ENCODE assay signal across 31 cellular contexts in the genomic region with DNA sequence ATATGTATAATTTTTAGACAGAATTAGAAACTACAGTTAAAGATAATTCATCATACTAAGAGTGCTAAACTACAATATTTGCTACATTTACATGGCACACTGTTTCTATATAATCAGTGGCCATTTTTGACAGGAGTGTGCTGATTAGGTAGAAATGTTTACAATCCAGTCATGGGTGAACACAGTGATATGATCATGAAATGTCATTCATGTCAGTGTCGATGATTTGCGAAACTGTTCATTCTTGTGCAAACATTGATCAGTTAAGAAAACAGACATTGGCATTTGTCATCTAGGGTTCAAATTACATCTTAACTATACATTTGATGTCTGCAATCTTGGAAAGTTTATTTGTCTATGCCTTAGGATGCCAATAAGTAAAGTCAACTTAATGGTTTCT.
"Had no signal": no experiment of that assay in that cellular context is flagged by ENCODE, and none has a peak within 500 bp of the region (broad histone marks: within the 10 kb centered on the region; RNA-seq: fewer than 3 reads in every experiment).

No MANE protein-coding gene starts in this region.

- H3K9me3 ChIP-seq: adrenal gland, body of pancreas, breast epithelium had no signal

- DNase-seq: activated B cell treated with CpG ODN at 0.5 μM for 24 hours; activated CD4-positive, alpha-beta memory T cell treated with anti-CD3 and anti-CD28 coated beads for 36 hours; activated CD4-positive, alpha-beta T cell treated with anti-CD3 and anti-CD28 coated beads for 4 hours; activated CD4-positive, alpha-beta T cell treated with anti-CD3 and anti-CD28 coated beads, Interleukin-2, amount 10 ng/mL, durations not matched to agents 24 days and 14 days; activated CD4-positive, alpha-beta T cell treated with anti-CD3 and anti-CD28 coated beads, Interleukin-2, amount 50 U/mL, for 1 hour; activated CD4-positive, alpha-beta T cell treated with anti-CD3 and anti-CD28 coated beads, Interleukin-2, amount 50 U/mL, for 4 hours; activated CD4-positive, CD25-positive, alpha-beta regulatory T cell treated with anti-CD3 and anti-CD28 coated beads, Interleukin-2, amount 50 U/mL, for 72 hours; activated CD8-positive, alpha-beta memory T cell treated with anti-CD3 and anti-CD28 coated beads, Interleukin-2, amount 50 U/mL, for 4 hours; activated CD8-positive, alpha-beta T cell treated with anti-CD3 and anti-CD28 coated beads for 36 hours; activated effector memory CD4-positive, alpha-beta T cell treated with anti-CD3 and anti-CD28 coated beads, Interleukin-2, amount 50 U/mL, for 16 hours; activated gamma-delta T cell treated with Interleukin-2 at 50 U/mL for 16 hours; activated naive CD4-positive, alpha-beta T cell; activated naive CD4-positive, alpha-beta T cell treated with anti-CD3 and anti-CD28 coated beads for 36 hours; activated naive CD4-positive, alpha-beta T cell treated with anti-CD3 and anti-CD28 coated beads, Interleukin-2, amount 50 U/mL, for 16 hours; activated naive CD8-positive, alpha-beta T cell treated with anti-CD3 and anti-CD28 coated beads for 36 hours; activated T-cell treated with anti-CD3 and anti-CD28 coated beads for 4 hours; activated T-cell treated with anti-CD3 and anti-CD28 coated beads, Interleukin-2, amount 50 U/mL, for 1 hour; activated T-cell treated with anti-CD3 and anti-CD28 coated beads, Interleukin-2, amount 50 U/mL, for 4 hours; activated T-cell treated with anti-CD3 and anti-CD28 coated beads, Interleukin-2, amount 50 U/mL, for 72 hours; adrenal gland; amniotic stem cell; aorta; body of pancreas; brain microvascular endothelial cell; central memory CD4-positive, alpha-beta T cell; T-helper 2 cell; T-helper 9 cell had no signal

- FAIRE-seq: astrocyte, TTC549 had no signal

- H3K4me3 ChIP-seq: adrenal gland, body of pancreas, breast epithelium had no signal

- H3K4me1 ChIP-seq: adrenal gland, body of pancreas, breast epithelium had no signal

- H3K27me3 ChIP-seq: adrenal gland, body of pancreas, brain microvascular endothelial cell, breast epithelium had no signal

- H3K27ac ChIP-seq: adrenal gland, body of pancreas, brain microvascular endothelial cell, breast epithelium, VCaP had no signal

- H3K36me3 ChIP-seq: adrenal gland, brain microvascular endothelial cell, breast epithelium had no signal
